In the genomic region with DNA sequence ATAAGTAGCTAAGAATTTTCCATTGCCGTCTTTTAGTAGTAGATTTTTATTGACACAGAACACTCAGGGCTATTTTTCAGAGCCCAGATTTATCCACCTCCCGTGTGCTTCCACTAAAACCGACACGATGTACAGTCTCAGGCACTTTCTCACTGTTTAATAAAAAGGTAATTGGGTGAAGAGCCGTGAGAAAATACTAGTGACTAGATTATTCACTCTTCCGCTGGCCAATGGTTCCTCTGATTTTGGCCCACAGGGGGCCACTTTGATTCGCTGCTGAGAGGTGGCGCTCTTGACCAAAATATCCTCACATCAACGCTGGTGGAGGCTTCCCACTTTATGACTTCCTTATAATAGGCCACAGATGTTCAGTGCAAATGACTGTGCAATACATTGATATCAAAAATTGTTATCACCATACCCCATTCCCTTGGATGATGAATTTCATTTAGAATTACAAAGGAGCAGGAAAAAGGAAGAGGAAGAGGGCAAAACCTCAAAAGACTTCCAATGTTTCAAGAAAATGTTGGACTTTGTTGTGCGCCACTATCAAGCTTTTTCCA, we compare ENCODE assay signal across 8 cellular contexts. TPM values are rescaled to one million over a fixed set of nuclear protein-coding genes. Genes with fewer than 3 reads are reported as not detected.
DNase-seq lines count a peak whose midpoint lies in the region; ATAC-seq and TF ChIP-seq lines count a peak whose summit lies in the region.

No MANE protein-coding gene starts in this region.

- DNase-seq in Daoy (ENCODE audit: low read depth) (peak; percentile 71), NCI-H748 (lab: John Stamatoyannopoulos, UW; ENCODE audit: unreplicated experiment) (peak; percentile 82), activated T-cell treated with anti-CD3 and anti-CD28 coated beads for 48 hours (ENCODE audit: low read depth) (peak; percentile 23), fibroblast of villous mesenchyme (ENCODE audit: low read depth) (peak; percentile 77), neural crest cell (ENCODE audit: low read depth, low spot score) (peak; percentile 61), cortex of kidney (lab: John Stamatoyannopoulos, UW) (no peak)

- H3K27me3 Mint-ChIP-seq in neural crest cell (ENCODE audit: low read depth), result peaks cover 24% of the 10 kb centered on the region

- H3K9me3 Mint-ChIP-seq in neural crest cell, result no peaks in the 10 kb centered on the region

- H3K27ac Mint-ChIP-seq in neural crest cell (ENCODE audit: unreplicated experiment), result no peak overlapping the region

- peak; percentile 88 for TF ChIP-seq CTCF in fibroblast of villous mesenchyme (IDR thresholded peaks at IDR 0.05; ENCODE audit: insufficient read depth, low read depth, low read length)
- peak; percentile 93 for TF ChIP-seq CTCF in neural crest cell (conservative IDR thresholded peaks at IDR 0.05)

- H3K36me3 Mint-ChIP-seq in neural crest cell (ENCODE audit: low read depth), result no peaks in the 10 kb centered on the region

- H3K4me1 Mint-ChIP-seq in neural crest cell, result peaks cover 10% of the 10 kb centered on the region

- ATAC-seq in GM19463 (IDR thresholded peaks at IDR 0.05; ENCODE audit: unreplicated experiment) (peak; percentile 91), HG03439 (IDR thresholded peaks at IDR 0.05; ENCODE audit: unreplicated experiment) (peak; percentile 85)

- H3K4me3 Mint-ChIP-seq in neural crest cell, result no peak overlapping the region

- H3K4me3 ChIP-seq in fibroblast of villous mesenchyme (ENCODE audit: low read depth, low read length), result no peak overlapping the region

RNA-seq across cellular contexts. Expression of a gene that starts 12.3 kb away (rescaled TPM):
- total RNA-seq in Daoy (2014; rRNA removed; shearing (Covaris generic)), result 88.8 and 89.7 TPM in 2 replicates
- total RNA-seq in fibroblast of villous mesenchyme (65.4 and 70.0 TPM in 2 replicates), neural crest cell (103 and 104 TPM in 2 replicates)
